Comparison of ENCODE assay signal across 8 cellular contexts in the genomic region with DNA sequence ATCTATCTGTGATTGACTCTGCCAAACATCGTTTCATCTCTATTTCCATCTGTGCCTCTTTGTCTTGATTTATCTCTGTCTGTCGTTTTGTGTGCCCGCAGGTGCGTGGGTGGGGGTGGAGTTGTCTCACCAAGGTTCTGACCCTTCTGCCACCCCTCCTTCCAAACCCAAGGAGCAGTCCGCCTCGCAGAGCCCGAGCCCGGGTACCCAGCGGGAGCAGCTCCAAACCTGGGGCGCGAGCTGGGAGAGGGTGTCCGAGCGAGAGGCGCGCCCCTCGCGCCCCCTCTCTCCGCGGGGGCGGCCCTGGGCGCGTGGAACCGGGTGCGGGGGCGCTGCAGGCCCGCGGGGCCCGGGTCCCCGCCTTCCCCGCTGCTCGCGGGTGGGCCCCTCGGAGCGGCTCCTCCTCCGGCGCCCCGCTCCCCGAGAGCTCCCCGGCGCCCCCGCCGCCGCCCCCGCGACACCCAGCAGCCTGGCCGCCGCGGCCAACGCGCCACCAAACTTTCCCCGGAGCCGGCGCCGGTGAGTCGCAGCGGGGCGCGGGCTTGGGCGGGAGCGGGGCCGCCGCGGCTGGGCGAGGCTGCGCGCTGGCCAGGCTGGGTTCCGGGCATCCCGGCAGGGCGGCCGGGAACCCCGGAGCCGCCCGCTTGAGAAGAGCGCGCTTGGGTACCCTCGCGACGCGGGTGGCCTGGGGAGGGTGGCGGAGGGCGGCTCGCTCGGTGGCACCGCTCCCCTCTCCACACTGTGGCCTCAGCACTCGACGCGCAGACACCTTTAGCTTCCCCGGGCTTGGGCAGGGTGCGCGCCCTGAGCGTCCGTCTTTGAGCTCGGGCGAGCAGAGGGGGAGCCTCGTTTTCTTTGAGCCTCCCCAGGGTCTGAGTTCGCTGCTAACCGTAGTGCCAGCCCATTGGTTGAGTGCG. TPM values are rescaled to one million over a fixed set of nuclear protein-coding genes. Genes with fewer than 3 reads are reported as not detected.
DNase-seq lines count a peak whose midpoint lies in the region; ATAC-seq, FAIRE-seq and TF ChIP-seq lines count a peak whose summit lies in the region.

HRH1 (plus strand) TSS at position 458 of the 917 bp plus-strand sequence. CDS start 104,545 bp downstream, outside the sequence.

- CTCF ChIA-PET in GM12878 (lab: Yijun Ruan, JAX): no interaction called here

- TF ChIP-seq POLR2A in GM12878 (IDR thresholded peaks at IDR 0.05; ENCODE audit: low read depth, low read length) (no peak), stomach (IDR thresholded peaks at IDR 0.05) (no peak)

- H2AFZ ChIP-seq in GM12878 (ENCODE audit: control insufficient read depth, low read depth, low read length): no peak within 1 kb of the TSS

- peaks cover 77% of the 10 kb centered on the region for H3K27me3 Mint-ChIP-seq in activated CD4-positive, alpha-beta T cell treated with anti-CD3 and anti-CD28 coated beads, Interleukin-2, amount 10 ng/mL, durations not matched to agents 24 days and 14 days

- H3K27ac Mint-ChIP-seq in activated CD4-positive, alpha-beta T cell treated with anti-CD3 and anti-CD28 coated beads, Interleukin-2, amount 10 ng/mL, durations not matched to agents 24 days and 14 days: no peak within 1 kb of the TSS

- DNase-seq in activated CD4-positive, alpha-beta T cell treated with anti-CD3 and anti-CD28 coated beads, Interleukin-2, amount 10 ng/mL, durations not matched to agents 24 days and 14 days: no peak
- no peak for DNase-seq in activated CD4-positive, alpha-beta T cell treated with anti-CD3 and anti-CD28 coated beads, Interleukin-2, amount 50 U/mL, for 4 hours
- DNase-seq in GM12878 (ENCODE audit: low read depth, low spot score) (no peak), kidney epithelial cell (ENCODE audit: low read depth) (no peak), stomach (no peak), RCC 7860 (ENCODE audit: low spot score) (no peak), SW 1271 (lab: John Stamatoyannopoulos, UW) (no peak), NCI-H128 (lab: John Stamatoyannopoulos, UW; ENCODE audit: unreplicated experiment) (no peak)

- in situ Hi-C loops in GM12878 (cut with MboI): no loop called here

- WGBS in GM12878 (ENCODE audit: insufficient coverage, insufficient replicate concordance, low lambda C conversion rate, missing lambda C conversion rate): 9% methylated on average over 46 of the region's 98 CpGs
- 1 to 3% (median 2%) methylated on average over 15 to 98 of the region's 98 CpGs for WGBS in stomach, 5 donors

- TF ChIP-seq EP300 in GM12878 (IDR thresholded peaks at IDR 0.05; ENCODE audit: borderline replicate concordance in 1 of 2, control insufficient read depth in 1 of 2, low read depth in 2 of 2, low read length in 2 of 2) (no peak), stomach (IDR thresholded peaks at IDR 0.05) (no peak)

- H3K9me3 ChIP-seq in GM12878 (replicated peaks; ENCODE audit: control insufficient read depth, insufficient read depth, low read length) (no peaks in the 10 kb centered on the region), stomach (no peaks in the 10 kb centered on the region)

- H3K4me3 Mint-ChIP-seq in activated CD4-positive, alpha-beta T cell treated with anti-CD3 and anti-CD28 coated beads, Interleukin-2, amount 10 ng/mL, durations not matched to agents 24 days and 14 days: peak within 1 kb of the TSS; percentile 57

- no peaks in the 10 kb centered on the region for H3K36me3 Mint-ChIP-seq in activated CD4-positive, alpha-beta T cell treated with anti-CD3 and anti-CD28 coated beads, Interleukin-2, amount 10 ng/mL, durations not matched to agents 24 days and 14 days (ENCODE audit: low read depth)

- TF ChIP-seq RAD21 in GM12878 (IDR thresholded peaks at IDR 0.05; ENCODE audit: insufficient read depth, low read depth, low read length): no peak

- TF ChIP-seq CTCF in GM12878 (IDR thresholded peaks at IDR 0.05 in 2 of 3, conservative IDR thresholded peaks at IDR 0.05 in 1 of 3; ENCODE audit: control insufficient read depth in 2 of 3, extremely low read depth in 1 of 3, insufficient read depth in 1 of 3, low read depth in 3 of 3, low read length in 3 of 3) (no peak), kidney epithelial cell (IDR thresholded peaks at IDR 0.05; ENCODE audit: insufficient read depth, low read length, poor library complexity, severe bottlenecking) (no peak), stomach (IDR thresholded peaks at IDR 0.05) (no peak)

- POLR2A ChIA-PET in GM12878 (lab: Charles Lee): no interaction called here

- no peak within 1 kb of the TSS for H3K9ac ChIP-seq in GM12878 (ENCODE audit: control insufficient read depth, insufficient read depth, low read length)

- peaks cover 12% of the 10 kb centered on the region for H3K4me1 Mint-ChIP-seq in activated CD4-positive, alpha-beta T cell treated with anti-CD3 and anti-CD28 coated beads, Interleukin-2, amount 10 ng/mL, durations not matched to agents 24 days and 14 days

- no peaks in the 10 kb centered on the region for H3K9me3 Mint-ChIP-seq in activated CD4-positive, alpha-beta T cell treated with anti-CD3 and anti-CD28 coated beads, Interleukin-2, amount 10 ng/mL, durations not matched to agents 24 days and 14 days

- no peak within 1 kb of the TSS for H3K4me2 ChIP-seq in GM12878 (ENCODE audit: control insufficient read depth, insufficient read depth)

- no peaks in the 10 kb centered on the region for H3K4me1 ChIP-seq in GM12878 (ENCODE audit: control insufficient read depth, insufficient read depth, low read length)
- H3K4me1 ChIP-seq in stomach: peaks cover 11 to 30% (median 20%) of the 10 kb centered on the region in 4 donors

- H3K27ac ChIP-seq in GM12878 (ENCODE audit: control insufficient read depth, insufficient read depth): no peak within 1 kb of the TSS
- peak within 1 kb of the TSS in 3 of 5 donors; percentile 38 to 72 (median 68) for H3K27ac ChIP-seq in stomach

- ATAC-seq in GM12878: no peak

- H3K79me2 ChIP-seq in GM12878 (ENCODE audit: control insufficient read depth, insufficient read depth, low read length): no peaks in the 10 kb centered on the region

- SMC1A ChIA-PET in GM12878 (lab: Charles Lee; ENCODE audit: uncharacterized antibody, unreplicated experiment): no interaction called here

- H4K20me1 ChIP-seq in GM12878 (ENCODE audit: control insufficient read depth, insufficient read depth): no peaks in the 10 kb centered on the region; the same call in 1 of the 2 replicates

- H3K36me3 ChIP-seq in GM12878 (ENCODE audit: control insufficient read depth in 2 of 2, insufficient read depth in 2 of 2, low read length in 1 of 2): no peaks in the 10 kb centered on the region
- no peaks in the 10 kb centered on the region for H3K36me3 ChIP-seq in kidney epithelial cell (ENCODE audit: control insufficient read depth, insufficient read depth, low read length)
- H3K36me3 ChIP-seq in stomach: no peaks in the 10 kb centered on the region

- BruUV-seq in GM12878 (replicated peaks; lab: Mats Ljungman, UMichigan): no TSS peak

- intact Hi-C loops in activated CD4-positive, alpha-beta T cell treated with anti-CD3 and anti-CD28 coated beads, Interleukin-2, amount 10 ng/mL, durations not matched to agents 24 days and 14 days (cut with micrococcal nuclease): no loop called here
- intact Hi-C loops in GM12878 (cut with micrococcal nuclease; ENCODE audit: unreplicated experiment): no loop called here
- intact Hi-C loops in stomach (cut with DNase I; ENCODE audit: low total_unique reads): no loop called here

- RAD21 ChIA-PET in GM12878 (lab: Charles Lee; ENCODE audit: unreplicated experiment): no interaction called here

- H3K4me3 ChIP-seq in GM12878 (no peak within 1 kb of the TSS), kidney epithelial cell (ENCODE audit: low read depth, low read length) (peak within 1 kb of the TSS; percentile 76), stomach (peak within 1 kb of the TSS; percentile 45 to 58 (median 50))

- FAIRE-seq in GM12878 (lab: Jason Lieb, UNC) (no peak), RCC 7860 (lab: Jason Lieb, UNC) (no peak)

- H3K27me3 ChIP-seq in GM12878 (replicated peaks in 1 of 2; ENCODE audit: control insufficient read depth in 2 of 2, insufficient read depth in 2 of 2, low read length in 1 of 2): peaks cover 2 to 19% of the 10 kb centered on the region in 2 experiments
- no peaks in the 10 kb centered on the region for H3K27me3 ChIP-seq in kidney epithelial cell (ENCODE audit: control insufficient read depth, insufficient read depth, low read length)
- peaks cover 0 to 70% (median 27%) of the 10 kb centered on the region in 3 donors for H3K27me3 ChIP-seq in stomach

TF ChIP-seq in GM12878, 131 proteins besides CTCF, POLR2A, EP300 and RAD21:
- TF ChIP-seq PAX5 (IDR thresholded peaks at IDR 0.05; ENCODE audit: borderline replicate concordance, low read depth, low read length) (no peak), SUZ12 (IDR thresholded peaks at IDR 0.05; ENCODE audit: unreplicated experiment) (peak; percentile 1)

RNA-seq across cellular contexts. Expression of gene HRH1, which starts in this region (rescaled TPM):
- total RNA-seq in activated CD4-positive, alpha-beta T cell treated with anti-CD3 and anti-CD28 coated beads, Interleukin-2, amount 10 ng/mL, durations not matched to agents 24 days and 14 days: 0.42 and 0.52 TPM in 2 replicates
- total RNA-seq in GM12878 (2013; cell fraction: nucleolus; rRNA removed): not detected in 2 replicates
- total RNA-seq in GM12878 (2014; rRNA removed) (0.05 TPM in 1 of 2 replicates, not detected in the other), GM12878 (2014; rRNA removed; fragmentation: Illumina TruSeq; extraction: Trizol) (not detected in 2 replicates), GM12878 (2021) (not detected in 2 replicates), kidney epithelial cell (3.2 and 4.0 TPM in 2 replicates), stomach (1 to 10 TPM in 2 of 5 donors, under 1 TPM in 2, not detected in 1; under 0.01 to 5.0 (median 1.5) TPM)
- not detected for polyA plus RNA-seq in GM12878 (2011; ENCODE audit: low read depth)
- polyA plus RNA-seq in GM12878 (2011; rRNA removed) (not detected in 2 replicates), GM12878 (2014; fragmentation: Illumina TruSeq; extraction: Trizol) (not detected in 2 replicates), GM12878 (2014; fragmentation: Nextera tagmentation; extraction: Ambion mirVana) (not detected), GM12878 (2014; rRNA removed) (not detected in 2 replicates), GM12878 (2016; fragmentation: Nextera tagmentation; extraction: Ambion mirVana) (not detected), stomach (under 1 TPM; 0.31 to 0.80 (median 0.37) TPM)
- not detected in 2 replicates for polyA plus RNA-seq in GM12878 (2011; cell fraction: cytosol; rRNA removed)
- not detected in 2 replicates for polyA plus RNA-seq in GM12878 (2011; cell fraction: nucleus; rRNA removed)
- polyA plus RNA-seq in GM12878 (2012): not detected in 2 replicates
- polyA minus RNA-seq in GM12878 (2011; rRNA and poly(A)+ RNA removed): not detected in 2 replicates
- not detected in 2 replicates for polyA minus RNA-seq in GM12878 (2011; cell fraction: cytosol; rRNA and poly(A)+ RNA removed)
- polyA minus RNA-seq in GM12878 (2011; cell fraction: nucleus; rRNA and poly(A)+ RNA removed): not detected in 2 replicates
